Comparison of ENCODE assay signal across 15 cellular contexts in the genomic region with DNA sequence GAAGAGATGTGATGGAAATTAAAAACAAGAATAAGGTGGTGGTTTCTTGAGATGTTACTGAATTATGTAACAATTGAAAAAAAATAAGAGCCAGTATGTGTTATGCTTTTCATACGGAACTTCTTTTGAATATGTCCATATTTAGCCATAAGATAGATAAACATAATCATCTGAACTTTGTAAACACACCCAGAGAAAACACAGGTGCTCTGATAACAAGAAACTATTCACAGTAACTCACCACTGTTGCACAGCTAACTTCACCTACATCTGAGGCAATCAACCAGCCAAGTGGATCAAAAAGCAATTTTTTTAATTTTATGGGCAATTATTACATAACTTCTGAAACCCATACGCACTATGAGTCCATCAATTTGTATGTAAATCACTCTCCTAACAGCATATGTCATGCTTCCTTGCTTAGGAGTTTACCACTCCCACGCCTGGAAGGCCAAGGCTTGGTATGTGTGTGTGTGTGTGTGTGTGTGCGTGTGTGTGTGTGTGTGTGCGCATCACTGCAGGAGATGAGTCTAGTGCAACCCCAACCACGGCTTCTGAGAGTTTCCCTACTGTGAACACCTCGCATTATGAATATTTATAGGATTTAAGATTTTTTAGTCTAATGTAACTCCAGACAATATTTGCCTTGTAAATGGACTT.
"Had no signal": no experiment of that assay in that cellular context is flagged by ENCODE, and none has a peak within 500 bp of the region (broad histone marks: within the 10 kb centered on the region; RNA-seq: fewer than 3 reads in every experiment).

No MANE protein-coding gene starts in this region.

- H3K9me3 Mint-ChIP-seq: activated naive CD4-positive, alpha-beta T cell treated with anti-CD3 and anti-CD28 coated beads, Interleukin-2, amount 50 U/mL, for 24 hours had no signal

- DNase-seq: activated CD4-positive, alpha-beta T cell treated with anti-CD3 and anti-CD28 coated beads, Interleukin-2, amount 50 U/mL, for 1 hour; activated CD8-positive, alpha-beta memory T cell treated with anti-CD3 and anti-CD28 coated beads for 24 hours; activated CD8-positive, alpha-beta memory T cell treated with anti-CD3 and anti-CD28 coated beads, Interleukin-2, amount 50 U/mL, for 48 hours; activated gamma-delta T cell; head of caudate nucleus; left lung; occipital lobe; posterior cingulate gyrus; stimulated activated CD8-positive, alpha-beta memory T cell treated with anti-CD3 and anti-CD28 coated beads, Interleukin-4, amount 100 ng/mL, for 48 hours; stimulated activated naive CD4-positive, alpha-beta T cell treated with Interleukin-2 at 50 U/mL for 16 hours; T-helper 9 cell; thyroid gland had no signal

- H3K4me3 Mint-ChIP-seq: activated naive CD4-positive, alpha-beta T cell treated with anti-CD3 and anti-CD28 coated beads, Interleukin-2, amount 50 U/mL, for 24 hours had no signal

- H3K27ac ChIP-seq: breast epithelium, coronary artery, left lung, thyroid gland had no signal

- H3K4me3 ChIP-seq: breast epithelium, coronary artery, left lung, thyroid gland had no signal

- H3K4me1 Mint-ChIP-seq: activated naive CD4-positive, alpha-beta T cell treated with anti-CD3 and anti-CD28 coated beads, Interleukin-2, amount 50 U/mL, for 24 hours had no signal

- H3K27ac Mint-ChIP-seq: activated naive CD4-positive, alpha-beta T cell treated with anti-CD3 and anti-CD28 coated beads, Interleukin-2, amount 50 U/mL, for 24 hours had no signal

- H3K36me3 Mint-ChIP-seq: activated naive CD4-positive, alpha-beta T cell treated with anti-CD3 and anti-CD28 coated beads, Interleukin-2, amount 50 U/mL, for 24 hours had no signal

- H3K27me3 Mint-ChIP-seq: activated naive CD4-positive, alpha-beta T cell treated with anti-CD3 and anti-CD28 coated beads, Interleukin-2, amount 50 U/mL, for 24 hours had no signal

- H3K9me3 ChIP-seq: breast epithelium, left lung, thyroid gland had no signal

- H3K36me3 ChIP-seq: breast epithelium, left lung, thyroid gland had no signal

- ATAC-seq: left lung had no signal

- H3K4me1 ChIP-seq: breast epithelium, left lung had no signal

- H3K27me3 ChIP-seq: breast epithelium, left lung, thyroid gland had no signal
